ENCODE assay signal across 1 cellular context in genomic region chr5:179820483-179821297, GRCh38.
TF ChIP-seq lines count a peak whose summit lies in the region.

Gene SQSTM1 (plus strand): TSS chr5:179820905. CDS start chr5:179820937, 32 bp downstream.

TF ChIP-seq in K562, 482 proteins besides CTCF, POLR2A, EP300 and RAD21 (continued from another document and continues in another):
- TF ChIP-seq ZBTB40 (IDR thresholded peaks at IDR 0.05) (no peak), ZBTB40 (CRISPR knock-in tag; IDR thresholded peaks at IDR 0.05) (no peak), ZNF584 (CRISPR knock-in tag; IDR thresholded peaks at IDR 0.05; ENCODE audit: low read depth) (no peak), MITF (IDR thresholded peaks at IDR 0.05) (no peak), CC2D1A (IDR thresholded peaks at IDR 0.05) (no peak), ZC3H8 (IDR thresholded peaks at IDR 0.05) (no peak), MAFK (IDR thresholded peaks at IDR 0.05; ENCODE audit: low read length) (peak; percentile 85), RERE (CRISPR knock-in tag; IDR thresholded peaks at IDR 0.05; ENCODE audit: borderline replicate concordance) (no peak), JUND (IDR thresholded peaks at IDR 0.05; ENCODE audit: borderline replicate concordance, low read depth, low read length) (no peak), JUND (tag; IDR thresholded peaks at IDR 0.05; ENCODE audit: borderline replicate concordance, low read depth, low read length) (no peak; the same call in 2 of the 3 replicates), DIDO1 (tag; IDR thresholded peaks at IDR 0.05; ENCODE audit: low read depth) (no peak), AFF4 (CRISPR knock-in tag; IDR thresholded peaks at IDR 0.05) (no peak; the same call in 1 of the 2 replicates), JUN (IDR thresholded peaks at IDR 0.05; ENCODE audit: borderline replicate concordance, low read depth, low read length) (no peak), JUN (CRISPR knock-in tag; IDR thresholded peaks at IDR 0.05; ENCODE audit: borderline replicate concordance) (peak; percentile 27; the same call in 1 of the 2 replicates), ZKSCAN8 (CRISPR knock-in tag; IDR thresholded peaks at IDR 0.05) (no peak), KLF13 (tag; IDR thresholded peaks at IDR 0.05; ENCODE audit: borderline replicate concordance, low read depth) (no peak; the same call in 1 of the 2 replicates), TEAD2 (tag; IDR thresholded peaks at IDR 0.05) (no peak), MYNN (IDR thresholded peaks at IDR 0.05) (peak; percentile 28; the same call in 1 of the 2 replicates), MYNN (CRISPR knock-in tag; IDR thresholded peaks at IDR 0.05) (no peak), BCL6 (CRISPR knock-in tag; IDR thresholded peaks at IDR 0.05) (no peak), THRAP3 (IDR thresholded peaks at IDR 0.05; ENCODE audit: borderline replicate concordance) (no peak), MTA2 (IDR thresholded peaks at IDR 0.05; ENCODE audit: low read depth) (no peak), IRF9 (tag; IDR thresholded peaks at IDR 0.05) (no peak), ZNF184 (CRISPR knock-in tag; IDR thresholded peaks at IDR 0.05) (no peak), SFPQ (IDR thresholded peaks at IDR 0.05; ENCODE audit: low read depth, low read length) (no peak), ZNF644 (tag; IDR thresholded peaks at IDR 0.05; ENCODE audit: low read depth) (no peak; the same call in 1 of the 2 replicates), THRB (CRISPR knock-in tag; conservative IDR thresholded peaks at IDR 0.05) (no peak), ZNF143 (CRISPR knock-in tag; IDR thresholded peaks at IDR 0.05) (no peak), SMARCC2 (IDR thresholded peaks at IDR 0.05; ENCODE audit: low read depth) (peak; percentile 27; the same call in 1 of the 2 replicates), ZNF24 (IDR thresholded peaks at IDR 0.05) (no peak), ZBTB7A (IDR thresholded peaks at IDR 0.05; ENCODE audit: borderline replicate concordance, control insufficient read depth, low read depth, low read length) (peak; percentile 96), BHLHE40 (IDR thresholded peaks at IDR 0.05; ENCODE audit: low read length) (no peak), SMARCA5 (IDR thresholded peaks at IDR 0.05) (no peak), CBX5 (IDR thresholded peaks at IDR 0.05; ENCODE audit: borderline replicate concordance, low read depth) (no peak)
